In genomic region chr15:85852969-85853368, GRCh38 we compare ENCODE assay signal across 18 cellular contexts. TPM values are rescaled to one million over a fixed set of nuclear protein-coding genes. Genes with fewer than 3 reads are reported as not detected.
A peak's percentile ranks its signal among the peaks of the same experiment; 100 is the strongest.
DNase-seq lines count a peak whose midpoint lies in the region; ATAC-seq and TF ChIP-seq lines count a peak whose summit lies in the region.
"Had no signal": no experiment of that assay in that cellular context is flagged by ENCODE, and none has a peak within 500 bp of the region (broad histone marks: within the 10 kb centered on the region; RNA-seq: fewer than 3 reads in every experiment).

No MANE protein-coding gene starts in this region.

- peak; percentile 54 for DNase-seq in activated effector memory CD4-positive, alpha-beta T cell treated with anti-CD3 and anti-CD28 coated beads, Interleukin-2, amount 50 U/mL, for 16 hours
- no peak for DNase-seq in activated effector memory CD4-positive, alpha-beta T cell treated with Interleukin-2 at 50 U/mL for 16 hours
- DNase-seq in mesenteric fat pad (ENCODE audit: low spot score) (peak; percentile 28), osteoblast (ENCODE audit: insufficient read length, low spot score, missing footprints) (peak; percentile 13), RPMI8226 (no peak)
- DNase-seq: AML-193; Caco-2; Calu3; CD4-positive, alpha-beta T cell; CD8-positive, alpha-beta T cell; DMS79 treated with DMSO at 0.1 percent for 48 hours; GF-D8 had no signal

- no peak overlapping the region for H3K27ac ChIP-seq in osteoblast (ENCODE audit: low read depth, low read length)
- H3K27ac ChIP-seq: 22Rv1; A549; BLaER1 treated with 17β-estradiol and CSF1 and Interleukin-3, amounts not matched to agents 10 nM and 100 nM; C4-2B had no signal

- no peak overlapping the region for H2AFZ ChIP-seq in osteoblast (ENCODE audit: low read length)

- H3K4me2 ChIP-seq in osteoblast (ENCODE audit: insufficient read depth, low read length), result no peak overlapping the region
- H3K4me2 ChIP-seq: A549; BLaER1 treated with 17β-estradiol and CSF1 and Interleukin-3, amounts not matched to agents 10 nM and 100 nM had no signal

- H3K27me3 ChIP-seq in osteoblast (ENCODE audit: insufficient read depth, low read length), result peaks cover 13% of the 10 kb centered on the region
- H3K27me3 ChIP-seq: BLaER1 treated with 17β-estradiol and CSF1 and Interleukin-3, amounts not matched to agents 10 nM and 100 nM had no signal

- no peaks in the 10 kb centered on the region for H3K79me2 ChIP-seq in osteoblast (ENCODE audit: insufficient read depth, low read length)

- H3K4me3 ChIP-seq in osteoblast (ENCODE audit: insufficient read depth, low read length), result no peak overlapping the region
- H3K4me3 ChIP-seq: A549; BLaER1 treated with 17β-estradiol and CSF1 and Interleukin-3, amounts not matched to agents 10 nM and 100 nM had no signal

- no peaks in the 10 kb centered on the region for H3K36me3 ChIP-seq in osteoblast (ENCODE audit: insufficient read depth, low read length)
- H3K36me3 ChIP-seq: BLaER1 treated with 17β-estradiol and CSF1 and Interleukin-3, amounts not matched to agents 10 nM and 100 nM had no signal

- no peaks in the 10 kb centered on the region for H4K20me1 ChIP-seq in osteoblast (ENCODE audit: insufficient read depth, low read length)
- H4K20me1 ChIP-seq: BLaER1 treated with 17β-estradiol and CSF1 and Interleukin-3, amounts not matched to agents 10 nM and 100 nM had no signal

- H3K9me3 ChIP-seq in osteoblast (ENCODE audit: low read depth, low read length), result no peaks in the 10 kb centered on the region
- H3K9me3 ChIP-seq: A549; BLaER1 treated with 17β-estradiol and CSF1 and Interleukin-3, amounts not matched to agents 10 nM and 100 nM; Caco-2 had no signal

- no peak for TF ChIP-seq CTCF in osteoblast (IDR thresholded peaks at IDR 0.05; ENCODE audit: extremely low read depth, low read depth, low read length)

- ATAC-seq in HG02678 (IDR thresholded peaks at IDR 0.05; ENCODE audit: unreplicated experiment), result no peak
- no peak for ATAC-seq in esophagus mucosa
- ATAC-seq: A549; CD8-positive, alpha-beta T cell had no signal

- no peaks in the 10 kb centered on the region for H3K4me1 ChIP-seq in osteoblast (ENCODE audit: insufficient read depth, low read length)
- H3K4me1 ChIP-seq: A549; BLaER1 treated with 17β-estradiol and CSF1 and Interleukin-3, amounts not matched to agents 10 nM and 100 nM; Caco-2 had no signal

RNA-seq across cellular contexts. Expression of gene KLHL25, which starts 58.2 kb away (rescaled TPM):
- total RNA-seq in mesenteric fat pad (30.0 TPM), osteoblast (3.8 and 4.3 TPM in 2 replicates), esophagus mucosa (4.8 TPM)

Comparison
In these comparisons a context has a peak if more than half of its experiments do, and no peak if none do; other contexts are left out.
1. DNase-seq: peak in activated effector memory CD4-positive, alpha-beta T cell treated with anti-CD3 and anti-CD28 coated beads, Interleukin-2, amount 50 U/mL, for 16 hours (single experiment), mesenteric fat pad (single experiment) and osteoblast (single experiment); none in activated effector memory CD4-positive, alpha-beta T cell treated with Interleukin-2 at 50 U/mL for 16 hours (single experiment) and RPMI8226 (single experiment).